ENCODE assay signal across 21 cellular contexts in the genomic region with DNA sequence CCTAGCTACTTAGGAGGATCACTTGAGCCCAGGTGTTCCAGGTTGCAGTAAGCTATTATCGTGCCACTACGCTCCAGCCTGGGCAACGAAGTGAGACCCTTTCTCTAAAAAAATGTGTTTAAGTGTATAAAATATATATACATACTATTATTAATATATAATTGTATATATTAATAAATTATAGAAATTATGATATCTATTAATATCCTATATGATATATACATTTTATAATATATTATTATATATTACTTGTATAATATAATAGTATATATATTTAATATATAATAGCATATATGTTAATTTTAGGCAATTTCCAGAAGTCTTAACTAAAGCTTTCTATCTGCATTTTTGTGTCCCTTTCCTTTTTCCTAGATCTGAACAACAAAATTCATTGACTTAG. TPM values are rescaled to one million over a fixed set of nuclear protein-coding genes. Genes with fewer than 3 reads are reported as not detected.
"Had no signal": no experiment of that assay in that cellular context is flagged by ENCODE, and none has a peak within 500 bp of the region (broad histone marks: within the 10 kb centered on the region; RNA-seq: fewer than 3 reads in every experiment).

No MANE protein-coding gene starts in this region.

- DNase-seq: KBM-7, MM.1S, NCI-H1092 treated with DMSO at 0.1 percent for 48 hours, NCI-H1436, NCI-H187, NCI-H2029, NCI-H2081 treated with DMSO at 0.1 percent for 48 hours, NCI-H2171, NCI-H226, NCI-H446, NCI-H510A, NCI-H524 treated with DMSO at 0.1 percent for 48 hours, NCI-H69, NCI-H774, PC-3, SHP77 treated with DMSO at 0.1 percent for 48 hours, SJCRH30 had no signal

- ATAC-seq: Panc1, PC-3, Right ventricle myocardium inferior, SK-N-SH treated with all-trans-retinoic acid at 6 μM for 48 hours had no signal

- H3K27me3 ChIP-seq: SJCRH30 had no signal

- H3K36me3 ChIP-seq: SJCRH30 had no signal

- H3K27ac ChIP-seq: SJCRH30 had no signal

- H3K9me3 ChIP-seq: SJCRH30 had no signal

- H3K4me1 ChIP-seq: SJCRH30 had no signal

- H3K4me3 ChIP-seq: SJCRH30 had no signal

RNA-seq across cellular contexts. Expression of gene ALDH1L2, which starts 12.3 kb away (rescaled TPM):
- total RNA-seq: HT-29 had no signal
